Comparison of ENCODE assay signal across 28 cellular contexts in the genomic region with DNA sequence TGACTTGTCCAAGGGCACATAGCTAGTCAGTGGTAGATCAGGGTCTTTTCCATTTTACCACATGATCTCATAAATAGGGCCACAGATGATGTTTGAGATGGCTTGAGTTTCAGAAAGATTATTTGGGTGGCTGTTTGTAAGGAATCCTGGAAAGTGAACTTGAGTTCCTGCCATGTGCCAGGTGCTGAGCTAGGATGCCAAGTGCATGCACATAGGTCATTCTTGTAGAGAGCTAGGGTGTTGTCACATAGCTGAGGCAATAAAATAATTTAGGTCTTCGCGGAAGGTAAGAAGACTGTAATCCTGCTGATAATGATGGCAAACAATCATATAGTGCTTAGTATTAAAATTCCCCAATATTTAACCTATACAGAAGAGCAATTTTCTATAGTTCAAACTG.
"Had no signal": no experiment of that assay in that cellular context is flagged by ENCODE, and none has a peak within 500 bp of the region (broad histone marks: within the 10 kb centered on the region; RNA-seq: fewer than 3 reads in every experiment).

No MANE protein-coding gene starts in this region.

- ATAC-seq: activated CD4-positive, CD25-positive, alpha-beta regulatory T cell treated with anti-CD3 and anti-CD28 coated beads, Interleukin-2, amount 50 U/mL, for 24 hours; activated CD8-positive, alpha-beta T cell treated with anti-CD3 and anti-CD28 coated beads for 36 hours; activated T-cell treated with anti-CD3 and anti-CD28 coated beads, Interleukin-2, amount 50 U/mL, for 4 hours; activated T-helper 17 cell treated with anti-CD3 and anti-CD28 coated beads, Interleukin-2, amount 50 U/mL, for 72 hours; esophagus mucosa; T-helper 17 cell had no signal

- FAIRE-seq: astrocyte, bronchial epithelial cell, frontal cortex had no signal

- H3K27me3 ChIP-seq: brain microvascular endothelial cell had no signal

- H3K27ac ChIP-seq: brain microvascular endothelial cell, WERI-Rb-1 had no signal

- DNase-seq: activated B cell treated with CpG ODN at 0.5 μM for 24 hours; activated CD4-positive, alpha-beta T cell treated with anti-CD3 and anti-CD28 coated beads for 48 hours; activated CD4-positive, alpha-beta T cell treated with anti-CD3 and anti-CD28 coated beads, Interleukin-2, amount 50 U/mL, for 1 hour; activated CD4-positive, alpha-beta T cell treated with anti-CD3 and anti-CD28 coated beads, Interleukin-2, amount 50 U/mL, for 48 hours; activated CD8-positive, alpha-beta memory T cell treated with anti-CD3 and anti-CD28 coated beads for 24 hours; activated CD8-positive, alpha-beta T cell treated with anti-CD3 and anti-CD28 coated beads for 36 hours; activated effector memory CD4-positive, alpha-beta T cell treated with Interleukin-2 at 50 U/mL for 16 hours; activated gamma-delta T cell treated with Interleukin-2 at 50 U/mL for 16 hours; activated naive CD4-positive, alpha-beta T cell treated with anti-CD3 and anti-CD28 coated beads, Interleukin-2, amount 50 U/mL, for 16 hours; activated naive CD4-positive, alpha-beta T cell treated with Interleukin-2 at 50 U/mL for 16 hours; activated T-cell treated with anti-CD3 and anti-CD28 coated beads, Interleukin-2, amount 50 U/mL, for 4 hours; amniotic stem cell; anterior cingulate cortex; brain microvascular endothelial cell; cortex of kidney; dermis blood vessel endothelial cell; effector CD8-positive, alpha-beta T cell; foreskin fibroblast; T-helper 1 cell; T-helper 17 cell; T1000; WERI-Rb-1 had no signal

- H3K36me3 ChIP-seq: brain microvascular endothelial cell, WERI-Rb-1 had no signal
